Comparison of ENCODE assay signal across 1 cellular context in genomic region chr4:826508-827208, GRCh38.
A peak's percentile ranks its signal among the peaks of the same experiment; 100 is the strongest.
TF ChIP-seq lines count a peak whose summit lies in the region.

No MANE protein-coding gene starts in this region.

TF ChIP-seq in H1, 55 proteins besides CTCF, POLR2A, EP300 and RAD21 (continued from another document):
- TF ChIP-seq USF2 (IDR thresholded peaks at IDR 0.05; ENCODE audit: low read length) (no peak), RBBP5 (IDR thresholded peaks at IDR 0.05; ENCODE audit: borderline replicate concordance, low read depth, low read length) (no peak), SP2 (IDR thresholded peaks at IDR 0.05; ENCODE audit: low read length) (no peak), KDM5A (IDR thresholded peaks at IDR 0.05; ENCODE audit: low read length) (no peak), HDAC6 (IDR thresholded peaks at IDR 0.05; ENCODE audit: low read depth, low read length) (no peak), PHF8 (conservative IDR thresholded peaks at IDR 0.05; ENCODE audit: low read depth, low read length) (no peak), CHD1 (IDR thresholded peaks at IDR 0.05; ENCODE audit: low read depth, low read length) (no peak), RXRA (IDR thresholded peaks at IDR 0.05; ENCODE audit: insufficient read depth, low read depth, low read length) (peak; percentile 86; the same call in 1 of the 2 replicates), RFX5 (IDR thresholded peaks at IDR 0.05; ENCODE audit: borderline replicate concordance, low read depth, low read length) (no peak), GABPA (IDR thresholded peaks at IDR 0.05; ENCODE audit: borderline replicate concordance, insufficient read depth, low read length) (no peak), SAP30 (IDR thresholded peaks at IDR 0.05; ENCODE audit: insufficient read depth, insufficient replicate concordance, low read length) (no peak), KDM1A (IDR thresholded peaks at IDR 0.05; ENCODE audit: borderline replicate concordance, low read length) (no peak), YY1 (IDR thresholded peaks at IDR 0.05; ENCODE audit: low read depth, low read length) (no peak), SIN3A (conservative IDR thresholded peaks at IDR 0.05 in 1 of 2, IDR thresholded peaks at IDR 0.05 in 1 of 2; ENCODE audit: low read depth in 1 of 2, low read length in 2 of 2) (0 out of 4 replicates have a peak, but pooled peaks of 1 of the 2 experiments have one; percentile 27), ZNF274 (IDR thresholded peaks at IDR 0.05; ENCODE audit: borderline replicate concordance, extremely low read depth, low read length) (no peak), BCL11A (IDR thresholded peaks at IDR 0.05; ENCODE audit: low read depth in 2 of 2, low read length in 2 of 2) (no peak)
- TF ChIP-seq, protein P1, sequence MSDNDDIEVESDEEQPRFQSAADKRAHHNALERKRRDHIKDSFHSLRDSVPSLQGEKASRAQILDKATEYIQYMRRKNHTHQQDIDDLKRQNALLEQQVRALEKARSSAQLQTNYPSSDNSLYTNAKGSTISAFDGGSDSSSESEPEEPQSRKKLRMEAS (IDR thresholded peaks at IDR 0.05): no peak
